Comparison of ENCODE assay signal across 31 cellular contexts in genomic region chr2:240869109-240869955, GRCh38. TPM values are rescaled to one million over a fixed set of nuclear protein-coding genes. Genes with fewer than 3 reads are reported as not detected.
"Had no signal": no experiment of that assay in that cellular context is flagged by ENCODE, and none has a peak within 500 bp of the region (broad histone marks: within the 10 kb centered on the region; RNA-seq: fewer than 3 reads in every experiment).

No MANE protein-coding gene starts in this region.

- H3K27ac Mint-ChIP-seq: activated CD4-positive, alpha-beta memory T cell treated with anti-CD3 and anti-CD28 coated beads for 36 hours; activated CD4-positive, alpha-beta T cell treated with anti-CD3 and anti-CD28 coated beads, Interleukin-2, amount 10 ng/mL, durations not matched to agents 24 days and 14 days; activated naive CD4-positive, alpha-beta T cell treated with anti-CD3 and anti-CD28 coated beads, Interleukin-2, amount 50 U/mL, for 72 hours; activated T-helper 17 cell treated with anti-CD3 and anti-CD28 coated beads, Interleukin-2, amount 50 U/mL, for 72 hours; mesothelial cell of epicardium; nephron progenitor cell; T-helper 1 cell treated with Interleukin-12 subunit alpha and Interleukin-12 subunit beta and Interleukin-4 antibody, amounts not matched to agents 30 μg/mL and 1 μg/mL, for 36 hours had no signal

- H3K36me3 ChIP-seq: breast epithelium, esophagus muscularis mucosa, heart right ventricle, tibial nerve had no signal

- H3K27ac ChIP-seq: breast epithelium, esophagus muscularis mucosa, foreskin keratinocyte, heart right ventricle, parathyroid adenoma, psoas muscle, tibial nerve had no signal

- H3K9me3 ChIP-seq: breast epithelium, esophagus muscularis mucosa, heart right ventricle, psoas muscle, tibial nerve had no signal

- H3K4me3 ChIP-seq: breast epithelium, esophagus muscularis mucosa, heart right ventricle, psoas muscle, smooth muscle cell, tibial nerve had no signal

- DNase-seq: activated CD4-positive, alpha-beta memory T cell treated with anti-CD3 and anti-CD28 coated beads for 36 hours; activated CD4-positive, alpha-beta T cell treated with anti-CD3 and anti-CD28 coated beads, Interleukin-2, amount 10 ng/mL, durations not matched to agents 24 days and 14 days; activated CD4-positive, CD25-positive, alpha-beta regulatory T cell treated with anti-CD3 and anti-CD28 coated beads, Interleukin-2, amount 50 U/mL, for 72 hours; activated CD8-positive, alpha-beta memory T cell treated with anti-CD3 and anti-CD28 coated beads, Interleukin-2, amount 50 U/mL, for 4 hours; activated gamma-delta T cell treated with Interleukin-2 at 50 U/mL for 16 hours; activated T-cell treated with anti-CD3 and anti-CD28 coated beads, Interleukin-2, amount 50 U/mL, for 4 hours; central memory CD4-positive, alpha-beta T cell; dermis blood vessel endothelial cell; effector CD4-positive, alpha-beta T cell; foreskin keratinocyte; heart right ventricle; naive B cell; nephron progenitor cell; psoas muscle; stimulated activated CD4-positive, alpha-beta T cell treated with anti-CD3 and anti-CD28 coated beads, Interleukin-15, amount 100 ng/mL, for 24 hours; stimulated activated CD4-positive, alpha-beta T cell treated with anti-CD3 and anti-CD28 coated beads, Interleukin-2, amount 100 ng/mL, for 24 hours; stimulated activated naive CD4-positive, alpha-beta T cell; SW 1271 had no signal

- H3K9me3 Mint-ChIP-seq: activated CD4-positive, alpha-beta memory T cell treated with anti-CD3 and anti-CD28 coated beads for 36 hours; activated CD4-positive, alpha-beta T cell treated with anti-CD3 and anti-CD28 coated beads, Interleukin-2, amount 10 ng/mL, durations not matched to agents 24 days and 14 days; activated naive CD4-positive, alpha-beta T cell treated with anti-CD3 and anti-CD28 coated beads, Interleukin-2, amount 50 U/mL, for 72 hours; activated T-cell treated with anti-CD3 and anti-CD28 coated beads, Interleukin-2, amount 50 U/mL, for 4 hours; activated T-helper 17 cell treated with anti-CD3 and anti-CD28 coated beads, Interleukin-2, amount 50 U/mL, for 72 hours; mesothelial cell of epicardium; naive B cell; nephron progenitor cell; T-helper 1 cell treated with Interleukin-12 subunit alpha and Interleukin-12 subunit beta and Interleukin-4 antibody, amounts not matched to agents 30 μg/mL and 1 μg/mL, for 36 hours had no signal

- H3K36me3 Mint-ChIP-seq: activated CD4-positive, alpha-beta memory T cell treated with anti-CD3 and anti-CD28 coated beads for 36 hours; activated naive CD4-positive, alpha-beta T cell treated with anti-CD3 and anti-CD28 coated beads, Interleukin-2, amount 50 U/mL, for 72 hours; mesothelial cell of epicardium; naive B cell had no signal

- H3K27me3 ChIP-seq: breast epithelium, tibial nerve had no signal

- H3K27me3 Mint-ChIP-seq: activated CD4-positive, alpha-beta memory T cell treated with anti-CD3 and anti-CD28 coated beads for 36 hours had no signal

- H3K4me1 Mint-ChIP-seq: activated CD4-positive, alpha-beta T cell treated with anti-CD3 and anti-CD28 coated beads, Interleukin-2, amount 10 ng/mL, durations not matched to agents 24 days and 14 days; activated T-helper 17 cell treated with anti-CD3 and anti-CD28 coated beads, Interleukin-2, amount 50 U/mL, for 72 hours; mesothelial cell of epicardium; naive B cell had no signal

- H3K4me1 ChIP-seq: breast epithelium, esophagus muscularis mucosa, foreskin keratinocyte, heart right ventricle, parathyroid adenoma, psoas muscle had no signal

- H3K4me3 Mint-ChIP-seq: activated CD4-positive, alpha-beta memory T cell treated with anti-CD3 and anti-CD28 coated beads for 36 hours; activated CD4-positive, alpha-beta T cell treated with anti-CD3 and anti-CD28 coated beads, Interleukin-2, amount 10 ng/mL, durations not matched to agents 24 days and 14 days; activated T-cell treated with anti-CD3 and anti-CD28 coated beads, Interleukin-2, amount 50 U/mL, for 4 hours; activated T-helper 17 cell treated with anti-CD3 and anti-CD28 coated beads, Interleukin-2, amount 50 U/mL, for 72 hours; mesothelial cell of epicardium; naive B cell; nephron progenitor cell; T-helper 1 cell treated with Interleukin-12 subunit alpha and Interleukin-12 subunit beta and Interleukin-4 antibody, amounts not matched to agents 30 μg/mL and 1 μg/mL, for 36 hours had no signal

RNA-seq across cellular contexts. Expression of gene AGXT, which starts 0.7 kb away (rescaled TPM):
- total RNA-seq: activated CD4-positive, alpha-beta memory T cell treated with anti-CD3 and anti-CD28 coated beads for 36 hours; activated CD4-positive, alpha-beta T cell treated with anti-CD3 and anti-CD28 coated beads, Interleukin-2, amount 10 ng/mL, durations not matched to agents 24 days and 14 days; activated CD8-positive, alpha-beta memory T cell treated with anti-CD3 and anti-CD28 coated beads for 36 hours; activated naive CD4-positive, alpha-beta T cell treated with anti-CD3 and anti-CD28 coated beads, Interleukin-2, amount 50 U/mL, for 72 hours; activated T-helper 17 cell treated with anti-CD3 and anti-CD28 coated beads, Interleukin-2, amount 50 U/mL, for 72 hours; dermis blood vessel endothelial cell; esophagus muscularis mucosa; foreskin keratinocyte; heart right ventricle; mesothelial cell of epicardium; smooth muscle cell; temporal lobe; urinary bladder had no signal

RNA-seq across cellular contexts. Expression of gene MAB21L4, which starts 26.6 kb away (rescaled TPM):
- total RNA-seq: activated CD4-positive, alpha-beta memory T cell treated with anti-CD3 and anti-CD28 coated beads for 36 hours; activated CD4-positive, alpha-beta T cell treated with anti-CD3 and anti-CD28 coated beads, Interleukin-2, amount 10 ng/mL, durations not matched to agents 24 days and 14 days; activated CD8-positive, alpha-beta memory T cell treated with anti-CD3 and anti-CD28 coated beads for 36 hours; activated naive CD4-positive, alpha-beta T cell treated with anti-CD3 and anti-CD28 coated beads, Interleukin-2, amount 50 U/mL, for 72 hours; activated T-cell treated with anti-CD3 and anti-CD28 coated beads, Interleukin-2, amount 50 U/mL, for 4 hours; activated T-helper 17 cell treated with anti-CD3 and anti-CD28 coated beads, Interleukin-2, amount 50 U/mL, for 72 hours; dermis blood vessel endothelial cell; psoas muscle; temporal lobe; tibial nerve had no signal

RNA-seq across cellular contexts. Expression of gene CROCC2, which starts 36.8 kb away (rescaled TPM):
- total RNA-seq: activated CD4-positive, alpha-beta memory T cell treated with anti-CD3 and anti-CD28 coated beads for 36 hours; activated CD4-positive, alpha-beta T cell treated with anti-CD3 and anti-CD28 coated beads, Interleukin-2, amount 10 ng/mL, durations not matched to agents 24 days and 14 days; activated CD8-positive, alpha-beta memory T cell treated with anti-CD3 and anti-CD28 coated beads for 36 hours; activated naive CD4-positive, alpha-beta T cell treated with anti-CD3 and anti-CD28 coated beads, Interleukin-2, amount 50 U/mL, for 72 hours; activated T-cell treated with anti-CD3 and anti-CD28 coated beads, Interleukin-2, amount 50 U/mL, for 4 hours; activated T-helper 17 cell treated with anti-CD3 and anti-CD28 coated beads, Interleukin-2, amount 50 U/mL, for 72 hours; dermis blood vessel endothelial cell; esophagus muscularis mucosa; foreskin keratinocyte; heart right ventricle; kidney epithelial cell; psoas muscle; smooth muscle cell; temporal lobe; urinary bladder had no signal

RNA-seq across cellular contexts. Expression of gene KIF1A, which starts 49.3 kb away (rescaled TPM):
- total RNA-seq: dermis blood vessel endothelial cell, foreskin keratinocyte had no signal
